In the genomic region with DNA sequence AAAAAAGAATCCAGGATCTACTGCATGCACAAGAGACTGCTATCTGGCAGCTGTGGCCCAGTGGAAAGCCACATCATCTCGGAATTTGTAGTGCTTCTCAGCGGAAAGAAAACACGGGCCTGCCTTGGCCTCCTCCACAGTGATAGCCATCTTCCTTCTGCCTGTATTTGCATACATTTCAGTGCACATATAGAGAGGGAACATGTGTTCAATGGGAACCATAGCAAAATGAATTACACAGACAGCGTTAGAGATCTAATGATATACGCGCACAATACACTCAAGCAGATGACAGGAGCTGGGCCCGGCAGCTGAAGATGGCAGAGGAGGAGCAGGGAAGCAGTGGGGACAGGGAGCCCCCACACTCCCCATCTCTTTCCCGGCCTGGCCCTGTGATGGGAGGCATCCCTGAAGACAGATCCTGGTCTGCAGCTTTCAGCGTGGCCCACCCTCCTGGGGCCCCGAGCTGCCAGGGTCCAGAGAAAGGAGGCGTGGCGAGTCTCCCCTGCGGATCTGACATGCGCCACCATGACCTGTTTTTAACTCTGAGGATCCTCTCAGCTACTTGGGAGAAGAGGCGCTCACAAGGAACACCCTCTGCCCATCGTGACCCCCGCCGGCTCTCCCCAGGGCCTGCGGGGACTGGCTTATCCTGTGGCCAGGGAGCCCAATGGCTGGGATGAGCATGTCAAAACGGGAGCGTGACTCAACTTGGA, we compare ENCODE assay signal across 18 cellular contexts.
DNase-seq lines count a peak whose midpoint lies in the region; ATAC-seq and TF ChIP-seq lines count a peak whose summit lies in the region.
"Had no signal": no experiment of that assay in that cellular context is flagged by ENCODE, and none has a peak within 500 bp of the region (broad histone marks: within the 10 kb centered on the region; RNA-seq: fewer than 3 reads in every experiment).

No MANE protein-coding gene starts in this region.

- intact Hi-C loops in lower lobe of right lung (cut with DNase I) = no loop called here

- no peak overlapping the region for H3K18ac ChIP-seq in mesenchymal stem cell (ENCODE audit: low read depth in 1 of 2, low read length in 2 of 2)

- H3K4me2 ChIP-seq in SK-N-SH (no peak overlapping the region), mesenchymal stem cell (ENCODE audit: low read length, poor library complexity, severe bottlenecking) (no peak overlapping the region)

- no peaks in the 10 kb centered on the region for H3K9me2 ChIP-seq in SK-N-SH

- no peak for TF ChIP-seq EP300 in SK-N-SH (IDR thresholded peaks at IDR 0.05; ENCODE audit: borderline replicate concordance in 1 of 2, low read depth in 1 of 2, low read length in 1 of 2)

- TF ChIP-seq RAD21 in SK-N-SH (IDR thresholded peaks at IDR 0.05; ENCODE audit: low read length) = no peak

- DNase-seq in SK-N-SH (peak; percentile 58), NCI-H82 treated with DMSO at 0.1 percent for 48 hours (lab: John Stamatoyannopoulos, UW; ENCODE audit: unreplicated experiment) (peak; percentile 56), mesenchymal stem cell (no peak), SHP77 treated with DMSO at 0.1 percent for 48 hours (lab: John Stamatoyannopoulos, UW) (no peak), lower lobe of right lung (no peak)
- DNase-seq in activated CD8-positive, alpha-beta memory T cell treated with anti-CD3 and anti-CD28 coated beads, Interleukin-2, amount 50 U/mL, for 48 hours = no peak
- DNase-seq: ACHN; AML-193; Caco-2; CD4-positive, CD25-positive, alpha-beta regulatory T cell; H9; KG1; NCI-H2029 treated with DMSO at 0.1 percent for 48 hours; NK-92 treated with Interleukin-12 subunit alpha and Interleukin-12 subunit beta, amount 100 ng/mL, for 24 hours; OCI-M1; T-cell had no signal

- H3K4me1 ChIP-seq in SK-N-SH (ENCODE audit: control insufficient read depth in 1 of 2, insufficient read depth in 2 of 2, low read depth in 1 of 2, low read length in 1 of 2) (peaks cover 0 to 21% of the 10 kb centered on the region in 2 experiments; a peak in 1 of 4 replicates), mesenchymal stem cell (ENCODE audit: control insufficient read depth, insufficient read depth, low read depth, low read length) (no peaks in the 10 kb centered on the region), lower lobe of right lung (no peaks in the 10 kb centered on the region)

- no peaks in the 10 kb centered on the region for H3K36me3 ChIP-seq in SK-N-SH (replicated peaks in 1 of 2; ENCODE audit: control insufficient read depth in 1 of 2, insufficient read depth in 2 of 2, low read length in 1 of 2)
- H3K36me3 ChIP-seq in mesenchymal stem cell (ENCODE audit: control insufficient read depth in 1 of 2, insufficient read depth in 2 of 2, low read depth in 1 of 2, low read length in 2 of 2) = peaks cover 0 to 95% of the 10 kb centered on the region in 2 experiments
- no peaks in the 10 kb centered on the region for H3K36me3 ChIP-seq in lower lobe of right lung

- no peak overlapping the region for H2AK5ac ChIP-seq in mesenchymal stem cell (ENCODE audit: low read length, severe bottlenecking)

- H3K27ac ChIP-seq in SK-N-SH (ENCODE audit: low read depth in 2 of 2, low read length in 1 of 2) (peak overlapping the region in 1 of 2 experiments; percentile 43; a peak in 2 of 4 replicates), mesenchymal stem cell (ENCODE audit: low read length, poor library complexity, severe bottlenecking) (no peak overlapping the region), lower lobe of right lung (no peak overlapping the region)

- no peak overlapping the region for H3K14ac ChIP-seq in mesenchymal stem cell (ENCODE audit: low read length in 2 of 2)

- CTCF ChIA-PET in SK-N-SH (lab: Yijun Ruan, JAX) = interaction anchor here (0.8 to 3.0 kb wide), 6 partner anchors 13 to 240 kb away, joined by 3 to 15 read pairs (median 4); no protein-coding TSS in a partner anchor

- TF ChIP-seq CTCF in SK-N-SH (IDR thresholded peaks at IDR 0.05) = no peak
- no peak for TF ChIP-seq CTCF in lower lobe of right lung (IDR thresholded peaks at IDR 0.05)

- H3K9ac ChIP-seq in SK-N-SH (no peak overlapping the region), mesenchymal stem cell (ENCODE audit: low read length) (peak overlapping the region; percentile 64)

- no peak overlapping the region for H2BK12ac ChIP-seq in mesenchymal stem cell (ENCODE audit: low read length in 2 of 2)

- H3K27me3 ChIP-seq in SK-N-SH (ENCODE audit: insufficient read depth) (no peaks in the 10 kb centered on the region), mesenchymal stem cell (ENCODE audit: control insufficient read depth in 1 of 2, insufficient read depth in 1 of 2, low read length in 2 of 2) (no peaks in the 10 kb centered on the region), lower lobe of right lung (ENCODE audit: low read depth) (peaks cover 5% of the 10 kb centered on the region)

- no peak overlapping the region for H4K8ac ChIP-seq in mesenchymal stem cell (ENCODE audit: low read length)

- POLR2A ChIA-PET in SK-N-SH (lab: Yijun Ruan, JAX) = no interaction called here

- no peak overlapping the region for H3K4me3 ChIP-seq in SK-N-SH (ENCODE audit: low read depth in 2 of 2, low read length in 1 of 2)
- no peak overlapping the region for H3K4me3 ChIP-seq in mesenchymal stem cell (ENCODE audit: insufficient read depth in 1 of 2, low read depth in 1 of 2, low read length in 2 of 2)
- no peak overlapping the region for H3K4me3 ChIP-seq in lower lobe of right lung

- H4K20me1 ChIP-seq in SK-N-SH (ENCODE audit: insufficient read depth) = no peaks in the 10 kb centered on the region

- ATAC-seq in SK-N-SH treated with all-trans-retinoic acid at 6 μM for 48 hours = no peak
- ATAC-seq in lower lobe of right lung = no peak
- ATAC-seq: HepG2, T-cell had no signal

- WGBS in SK-N-SH (ENCODE audit: low lambda C conversion rate) = 62% methylated on average over 16 of the region's 21 CpGs
- 90% methylated on average over 21 of the region's 21 CpGs for WGBS in mesenchymal stem cell

- H3K79me2 ChIP-seq in SK-N-SH (ENCODE audit: insufficient read depth) = no peaks in the 10 kb centered on the region

- no peak overlapping the region for H3K23ac ChIP-seq in mesenchymal stem cell (ENCODE audit: low read length in 2 of 2)

- H3F3A ChIP-seq in SK-N-SH (replicated peaks; ENCODE audit: insufficient read depth) = no peaks in the 10 kb centered on the region

- no peak overlapping the region for H2BK5ac ChIP-seq in mesenchymal stem cell (ENCODE audit: low read depth, low read length, poor library complexity, severe bottlenecking)

- peaks cover 4% of the 10 kb centered on the region; the same call in 1 of the 2 replicates for H3K9me3 ChIP-seq in SK-N-SH
- H3K9me3 ChIP-seq in mesenchymal stem cell (ENCODE audit: control insufficient read depth, low read length) = no peaks in the 10 kb centered on the region
- no peaks in the 10 kb centered on the region for H3K9me3 ChIP-seq in lower lobe of right lung
- H3K9me3 ChIP-seq: Caco-2 had no signal

- H3K79me1 ChIP-seq in mesenchymal stem cell (replicated peaks; ENCODE audit: low read length, poor library complexity, severe bottlenecking) = no peaks in the 10 kb centered on the region

- no peak overlapping the region for H2BK120ac ChIP-seq in mesenchymal stem cell (ENCODE audit: low read depth, low read length)

- H3K4ac ChIP-seq in mesenchymal stem cell (ENCODE audit: low read depth in 1 of 2, low read length in 2 of 2) = no peak overlapping the region

- H2AFZ ChIP-seq in SK-N-SH (ENCODE audit: low read depth) (no peak overlapping the region), mesenchymal stem cell (ENCODE audit: low read depth, low read length) (no peak overlapping the region)

- no peak overlapping the region for H4K91ac ChIP-seq in mesenchymal stem cell (ENCODE audit: low read length)

- H2BK15ac ChIP-seq in mesenchymal stem cell (ENCODE audit: low read depth, poor library complexity, severe bottlenecking) = no peak overlapping the region

TF ChIP-seq in SK-N-SH, 30 proteins besides CTCF, POLR2A, EP300 and RAD21:
- TF ChIP-seq RCOR1 (IDR thresholded peaks at IDR 0.05; ENCODE audit: low read length) (no peak), GATA2 (CRISPR knock-in tag; IDR thresholded peaks at IDR 0.05) (peak; percentile 63), YY1 (IDR thresholded peaks at IDR 0.05; ENCODE audit: low read depth) (no peak)

TF ChIP-seq in SK-N-SH treated with all-trans-retinoic acid at 6 μM for 48 hours, 23 proteins besides CTCF, POLR2A, EP300 and RAD21 (continues in another document):
- TF ChIP-seq RARB (CRISPR knock-in tag; IDR thresholded peaks at IDR 0.05) (no peak), ZFP3 (CRISPR knock-in tag; IDR thresholded peaks at IDR 0.05) (no peak), TOX (CRISPR knock-in tag; IDR thresholded peaks at IDR 0.05; ENCODE audit: borderline replicate concordance) (no peak), SNAI2 (CRISPR knock-in tag; IDR thresholded peaks at IDR 0.05) (no peak), ESRRG (CRISPR knock-in tag; IDR thresholded peaks at IDR 0.05) (no peak), GLIS3 (CRISPR knock-in tag; IDR thresholded peaks at IDR 0.05) (no peak)
- TF ChIP-seq, protein P1, sequence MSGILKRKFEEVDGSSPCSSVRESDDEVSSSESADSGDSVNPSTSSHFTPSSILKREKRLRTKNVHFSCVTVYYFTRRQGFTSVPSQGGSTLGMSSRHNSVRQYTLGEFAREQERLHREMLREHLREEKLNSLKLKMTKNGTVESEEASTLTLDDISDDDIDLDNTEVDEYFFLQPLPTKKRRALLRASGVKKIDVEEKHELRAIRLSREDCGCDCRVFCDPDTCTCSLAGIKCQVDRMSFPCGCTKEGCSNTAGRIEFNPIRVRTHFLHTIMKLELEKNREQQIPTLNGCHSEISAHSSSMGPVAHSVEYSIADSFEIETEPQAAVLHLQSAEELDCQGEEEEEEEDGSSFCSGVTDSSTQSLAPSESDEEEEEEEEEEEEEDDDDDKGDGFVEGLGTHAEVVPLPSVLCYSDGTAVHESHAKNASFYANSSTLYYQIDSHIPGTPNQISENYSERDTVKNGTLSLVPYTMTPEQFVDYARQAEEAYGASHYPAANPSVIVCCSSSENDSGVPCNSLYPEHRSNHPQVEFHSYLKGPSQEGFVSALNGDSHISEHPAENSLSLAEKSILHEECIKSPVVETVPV (CRISPR knock-in tag; IDR thresholded peaks at IDR 0.05) = no peak
- TF ChIP-seq, protein P2, sequence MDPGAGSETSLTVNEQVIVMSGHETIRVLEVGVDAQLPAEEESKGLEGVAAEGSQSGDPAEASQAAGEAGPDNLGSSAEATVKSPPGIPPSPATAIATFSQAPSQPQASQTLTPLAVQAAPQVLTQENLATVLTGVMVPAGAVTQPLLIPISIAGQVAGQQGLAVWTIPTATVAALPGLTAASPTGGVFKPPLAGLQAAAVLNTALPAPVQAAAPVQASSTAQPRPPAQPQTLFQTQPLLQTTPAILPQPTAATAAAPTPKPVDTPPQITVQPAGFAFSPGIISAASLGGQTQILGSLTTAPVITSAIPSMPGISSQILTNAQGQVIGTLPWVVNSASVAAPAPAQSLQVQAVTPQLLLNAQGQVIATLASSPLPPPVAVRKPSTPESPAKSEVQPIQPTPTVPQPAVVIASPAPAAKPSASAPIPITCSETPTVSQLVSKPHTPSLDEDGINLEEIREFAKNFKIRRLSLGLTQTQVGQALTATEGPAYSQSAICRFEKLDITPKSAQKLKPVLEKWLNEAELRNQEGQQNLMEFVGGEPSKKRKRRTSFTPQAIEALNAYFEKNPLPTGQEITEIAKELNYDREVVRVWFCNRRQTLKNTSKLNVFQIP (CRISPR knock-in tag; IDR thresholded peaks at IDR 0.05; ENCODE audit: borderline replicate concordance, low read depth) = no peak

Comparison
In these comparisons a context has a peak if more than half of its experiments do, and no peak if none do; other contexts are left out.
1. DNase-seq: peak in SK-N-SH (single experiment) and NCI-H82 treated with DMSO at 0.1 percent for 48 hours (single experiment); none in mesenchymal stem cell (single experiment), activated CD8-positive, alpha-beta memory T cell treated with anti-CD3 and anti-CD28 coated beads, Interleukin-2, amount 50 U/mL, for 48 hours (single experiment), SHP77 treated with DMSO at 0.1 percent for 48 hours (single experiment) and lower lobe of right lung (single experiment).